Comparison of ENCODE assay signal across 8 cellular contexts in genomic region chr3:158791259-158791920, GRCh38. TPM values are rescaled to one million over a fixed set of nuclear protein-coding genes. Genes with fewer than 3 reads are reported as not detected.
DNase-seq lines count a peak whose midpoint lies in the region; ATAC-seq, FAIRE-seq and TF ChIP-seq lines count a peak whose summit lies in the region.

No MANE protein-coding gene starts in this region.

- H3K9me1 ChIP-seq in K562 (ENCODE audit: control insufficient read depth, insufficient read depth, low read length): no peaks in the 10 kb centered on the region

- intact Hi-C loops in HCT116 (cut with micrococcal nuclease) (loop anchor here (1.0 kb wide), 1 partner anchor 252 kb away; no protein-coding TSS in a partner anchor), K562 (cut with micrococcal nuclease) (loop anchor here (1.0 to 10.0 kb wide), 7 partner anchors 114 to 1257 kb away; partner anchors contain the start of gene MLF1)

- no TSS peak for BruUV-seq in HCT116 (replicated peaks; lab: Mats Ljungman, UMichigan)
- BruUV-seq in K562 (replicated peaks; lab: Mats Ljungman, UMichigan): no TSS peak

- peak overlapping the region; percentile 54 for H2AFZ ChIP-seq in HCT116 (ENCODE audit: low read depth, low read length, poor library complexity, severe bottlenecking)
- H2AFZ ChIP-seq in MM.1S (ENCODE audit: low read length): peak overlapping the region; percentile 71
- H2AFZ ChIP-seq in K562 (ENCODE audit: low read depth, low read length): peak overlapping the region; percentile 86

- H3K4me2 ChIP-seq in HCT116 (ENCODE audit: low read length) (peak overlapping the region; percentile 45), MM.1S (ENCODE audit: low read depth, low read length) (peak overlapping the region; percentile 73), K562 (ENCODE audit: insufficient read depth, low read length) (no peak overlapping the region)

- no peaks in the 10 kb centered on the region for H4K20me1 ChIP-seq in HCT116 (ENCODE audit: insufficient read depth)
- H4K20me1 ChIP-seq in MM.1S (ENCODE audit: insufficient read depth, low read length): no peaks in the 10 kb centered on the region
- no peaks in the 10 kb centered on the region for H4K20me1 ChIP-seq in K562 (replicated peaks; ENCODE audit: control insufficient read depth, insufficient read depth, low read length)

- TF ChIP-seq POLR2A in HCT116 (IDR thresholded peaks at IDR 0.05; ENCODE audit: borderline replicate concordance, extremely low read depth, insufficient read depth, insufficient read length) (no peak), K562 (conservative IDR thresholded peaks at IDR 0.05) (no peak)

- TF ChIP-seq CTCF in HCT116 (IDR thresholded peaks at IDR 0.05 in 2 of 3, conservative IDR thresholded peaks at IDR 0.05 in 1 of 3; ENCODE audit: borderline replicate concordance in 1 of 3, insufficient read depth in 1 of 3, low read depth in 2 of 3, low read length in 2 of 3) (peak; percentile 79 to 81 (median 80)), MM.1S (IDR thresholded peaks at IDR 0.05; ENCODE audit: low read length) (peak; percentile 95), K562 (IDR thresholded peaks at IDR 0.05 in 2 of 3, conservative IDR thresholded peaks at IDR 0.05 in 1 of 3; ENCODE audit: insufficient read depth in 2 of 3, low read depth in 1 of 3, low read length in 3 of 3) (peak; percentile 75 to 90 (median 77))

- H3K9ac ChIP-seq in HCT116 (ENCODE audit: low read length) (no peak overlapping the region), MM.1S (ENCODE audit: low read length) (peak overlapping the region; percentile 18; the same call in 1 of the 2 replicates), K562 (ENCODE audit: insufficient read depth in 1 of 2, low read depth in 2 of 2, low read length in 2 of 2) (peak overlapping the region in 1 of 2 experiments; percentile 35; a peak in 1 of 4 replicates)

- RAD21 ChIA-PET in HCT116 (lab: Charles Lee; ENCODE audit: low non-redundant PET in 1 of 2, low total read pairs in 2 of 2, uncharacterized antibody in 2 of 2, unreplicated experiment in 2 of 2): interaction anchor here in 1 of 2 experiments (0.7 to 1.1 kb wide), 2 partner anchors 104 to 132 kb away, joined by 3 to 6 read pairs; no protein-coding TSS in a partner anchor

- H3K9me3 ChIP-seq in HCT116 (ENCODE audit: control insufficient read depth in 1 of 2, insufficient read depth in 1 of 2, low read depth in 1 of 2, low read length in 2 of 2) (no peaks in the 10 kb centered on the region), MM.1S (replicated peaks; ENCODE audit: insufficient read depth, low read length) (no peaks in the 10 kb centered on the region), K562 (replicated peaks; ENCODE audit: control insufficient read depth, insufficient read depth, low read depth, low read length) (no peaks in the 10 kb centered on the region)

- in situ Hi-C loops in K562 (cut with MboI): loop anchor here (5.0 to 25.0 kb wide), 4 partner anchors 64 to 1179 kb away; no protein-coding TSS in a partner anchor

- H3K4me1 ChIP-seq in HCT116 (ENCODE audit: control insufficient read depth in 1 of 2, insufficient read depth in 2 of 2, low read length in 2 of 2) (peaks cover 2 to 4% of the 10 kb centered on the region in 2 experiments; a peak in 3 of 4 replicates), MM.1S (ENCODE audit: low read length) (peaks cover 6% of the 10 kb centered on the region), K562 (replicated peaks in 1 of 2; ENCODE audit: control insufficient read depth in 2 of 2, insufficient read depth in 2 of 2, low read length in 2 of 2) (peaks cover 0 to 7% of the 10 kb centered on the region in 2 experiments; a peak in 2 of 5 replicates)

- H3F3A ChIP-seq in MM.1S (ENCODE audit: insufficient read depth, low read length): no peaks in the 10 kb centered on the region

- FAIRE-seq in K562 (lab: Jason Lieb, UNC): peak; percentile 85

- H3K79me2 ChIP-seq in HCT116 (ENCODE audit: insufficient read depth, low read length) (no peaks in the 10 kb centered on the region), MM.1S (ENCODE audit: low read length) (no peaks in the 10 kb centered on the region), K562 (ENCODE audit: control insufficient read depth, insufficient read depth, low read length) (no peaks in the 10 kb centered on the region)

- H3K27me3 ChIP-seq in HCT116 (ENCODE audit: insufficient read depth, low read length): no peaks in the 10 kb centered on the region
- no peaks in the 10 kb centered on the region for H3K27me3 ChIP-seq in MM.1S (replicated peaks; ENCODE audit: insufficient read depth, low read length)
- H3K27me3 ChIP-seq in K562 (ENCODE audit: control insufficient read depth in 2 of 2, insufficient read depth in 2 of 2, low read length in 2 of 2): no peaks in the 10 kb centered on the region

- TF ChIP-seq EP300 in K562 (IDR thresholded peaks at IDR 0.05; ENCODE audit: low read length): peak; percentile 19; the same call in 1 of the 2 replicates

- ATAC-seq in HCT116 (peak; percentile 73), K562 (peak; percentile 69)
- peak; percentile 61 for ATAC-seq in stimulated activated naive CD8-positive, alpha-beta T cell treated with anti-CD3 and anti-CD28 coated beads, Interleukin-15, Interleukin-2, amounts not matched to agents 100 U/mL and 50 U/mL, for 24 hours

- H3K36me3 ChIP-seq in HCT116 (ENCODE audit: control insufficient read depth in 1 of 2, insufficient read depth in 2 of 2, low read length in 2 of 2) (no peaks in the 10 kb centered on the region), MM.1S (replicated peaks; ENCODE audit: insufficient read depth, low read length) (no peaks in the 10 kb centered on the region), K562 (ENCODE audit: control insufficient read depth, insufficient read depth, low read length) (no peaks in the 10 kb centered on the region)

- no peak overlapping the region for H3K27ac ChIP-seq in HCT116 (ENCODE audit: low read depth, low read length)
- H3K27ac ChIP-seq in MM.1S (ENCODE audit: low read length): no peak overlapping the region
- peak overlapping the region; percentile 55; the same call in 2 of the 3 replicates for H3K27ac ChIP-seq in K562 (ENCODE audit: extremely low read depth, low read depth, low read length)

- CTCF ChIA-PET in HCT116 (lab: Charles Lee): interaction anchor here (0.7 to 2.0 kb wide), 12 partner anchors 14 to 1260 kb away, joined by 3 to 32 read pairs (median 4); no protein-coding TSS in a partner anchor
- CTCF ChIA-PET in K562 (lab: Yijun Ruan, JAX; ENCODE audit: low intra/inter-chr PET ratio): interaction anchor here (0.5 to 4.6 kb wide), 8 partner anchors 13 to 1184 kb away, joined by 3 to 81 read pairs (median 4); partner anchors contain the start of gene GFM1

- H3K4me3 ChIP-seq in HCT116 (replicated peaks in 1 of 2; ENCODE audit: low read depth in 1 of 2, low read length in 2 of 2) (no peak overlapping the region), MM.1S (ENCODE audit: low read length) (peak overlapping the region; percentile 28), K562 (no peak overlapping the region)

- POLR2A ChIA-PET in HCT116 (lab: Charles Lee): interaction anchor here (0.9 kb wide), 1 partner anchor 11 kb away, joined by 3 read pairs; the partner anchor contains the start of gene MFSD1
- POLR2A ChIA-PET in K562 (lab: Yijun Ruan, JAX): interaction anchor here (1.0 to 1.2 kb wide), 4 partner anchors 23 to 132 kb away, joined by 3 to 4 read pairs (median 4); no protein-coding TSS in a partner anchor

- TF ChIP-seq RAD21 in HCT116 (IDR thresholded peaks at IDR 0.05; ENCODE audit: low read depth) (peak; percentile 81), K562 (CRISPR knock-in tag; conservative IDR thresholded peaks at IDR 0.05 in 1 of 2, IDR thresholded peaks at IDR 0.05 in 1 of 2) (peak; percentile 82 to 86)

- DNase-seq in stimulated activated CD8-positive, alpha-beta memory T cell treated with anti-CD3 and anti-CD28 coated beads, Interleukin-7, amount 100 ng/mL, for 24 hours (ENCODE audit: low read depth): peak; percentile 4
- no peak for DNase-seq in stimulated activated CD8-positive, alpha-beta memory T cell treated with anti-CD3 and anti-CD28 coated beads, Interleukin-4, amount 100 ng/mL, for 48 hours
- peak; percentile 48 for DNase-seq in HCT116 (ENCODE audit: low read depth, low spot score)
- DNase-seq in MM.1S: peak; percentile 89
- peak; percentile 75 for DNase-seq in RPMI7951 (ENCODE audit: low read depth)
- peak; percentile 45 to 78 (median 52) for DNase-seq in K562 (ENCODE audit: extremely low read depth in 1 of 4, low spot score in 3 of 4)
- DNase-seq in iPS-NIHi11 (ENCODE audit: low spot score): peak; percentile 53
- DNase-seq in stimulated activated naive CD8-positive, alpha-beta T cell treated with anti-CD3 and anti-CD28 coated beads, Interleukin-15, Interleukin-2, amounts not matched to agents 100 U/mL and 50 U/mL, for 24 hours: peak; percentile 12

- H3K9me2 ChIP-seq in HCT116 (ENCODE audit: insufficient read depth) (no peaks in the 10 kb centered on the region), MM.1S (replicated peaks; ENCODE audit: insufficient read depth, low read length) (no peaks in the 10 kb centered on the region)

- WGBS in K562 (ENCODE audit: insufficient coverage, low coverage, missing lambda C conversion rate): 2% methylated on average over 8 of the region's 8 CpGs

RNA-seq across cellular contexts. Expression of gene MFSD1, which starts 10.5 kb away (rescaled TPM):
- total RNA-seq in HCT116 (2021; ENCODE audit: unreplicated experiment) (12.8 TPM), K562 (2014; rRNA removed) (25.6 and 26.4 TPM in 2 replicates), K562 (2014; rRNA removed; fragmentation: Illumina TruSeq; extraction: Trizol) (40.3 and 47.2 TPM in 2 replicates), K562 (2015; rRNA removed; fragmentation: Illumina TruSeq; extraction: Trizol) (39.0 and 43.9 TPM in 2 replicates), K562 (2021) (28.6 and 31.2 TPM in 2 replicates)
- polyA plus RNA-seq in HCT116 (2012): 4.3 and 5.9 TPM in 2 replicates
- 105 and 119 TPM in 2 replicates for total RNA-seq in RPMI7951 (2014; rRNA removed; shearing (Covaris generic))
- 33.7 and 51.7 TPM in 2 replicates for total RNA-seq in K562 (2011; cell fraction: chromatin; rRNA removed; ENCODE audit: low replicate concordance)
- total RNA-seq in K562 (2011; cell fraction: nucleolus; rRNA removed): 32.1 and 34.5 TPM in 2 replicates
- total RNA-seq in K562 (2011; cell fraction: nucleoplasm; rRNA removed): 42.4 and 60.5 TPM in 2 replicates
- polyA plus RNA-seq in K562 (2011; rRNA removed) (35.5 and 49.5 TPM in 2 replicates), K562 (2014; fragmentation: Illumina TruSeq; extraction: Trizol) (27.5 and 28.4 TPM in 2 replicates), K562 (2014; fragmentation: Nextera tagmentation; extraction: Ambion mirVana) (10 to 100 TPM in 1 of 2 experiments, 1 to 10 TPM in 1; 8.7 to 11.4 TPM), K562 (2014; rRNA removed) (31.3 and 33.4 TPM in 2 replicates)
- polyA plus RNA-seq in K562 (2011; cell fraction: cytosol; rRNA removed): 26.6 and 51.5 TPM in 2 replicates
- 22.9 and 31.5 TPM in 2 replicates for polyA plus RNA-seq in K562 (2011; cell fraction: nucleus; rRNA removed)
- 21.6 and 28.0 TPM in 2 replicates for polyA plus RNA-seq in K562 (2012)
- 52.2 and 58.3 TPM in 2 replicates for polyA minus RNA-seq in K562 (2011; rRNA and poly(A)+ RNA removed)
- 19.7 and 24.4 TPM in 2 replicates for polyA minus RNA-seq in K562 (2011; cell fraction: cytosol; rRNA and poly(A)+ RNA removed)
- 21.7 and 30.3 TPM in 2 replicates for polyA minus RNA-seq in K562 (2011; cell fraction: nucleus; rRNA and poly(A)+ RNA removed)

RNA-seq across cellular contexts. Expression of gene RARRES1, which starts 59.1 kb away (rescaled TPM):
- total RNA-seq in HCT116 (2021; ENCODE audit: unreplicated experiment): 0.20 TPM
- not detected in 2 replicates for polyA plus RNA-seq in HCT116 (2012)
- 3.7 and 4.0 TPM in 2 replicates for total RNA-seq in RPMI7951 (2014; rRNA removed; shearing (Covaris generic))
- total RNA-seq in K562 (2011; cell fraction: chromatin; rRNA removed; ENCODE audit: low replicate concordance): not detected in 2 replicates
- total RNA-seq in K562 (2011; cell fraction: nucleolus; rRNA removed): not detected in 2 replicates
- total RNA-seq in K562 (2011; cell fraction: nucleoplasm; rRNA removed): not detected in 2 replicates
- not detected in 2 replicates for total RNA-seq in K562 (2014; rRNA removed)
- not detected in 2 replicates for total RNA-seq in K562 (2014; rRNA removed; fragmentation: Illumina TruSeq; extraction: Trizol)
- total RNA-seq in K562 (2015; rRNA removed; fragmentation: Illumina TruSeq; extraction: Trizol): not detected in 2 replicates
- total RNA-seq in K562 (2021): not detected in 2 replicates
- polyA plus RNA-seq in K562 (2011; rRNA removed): not detected in 2 replicates
- not detected in 2 replicates for polyA plus RNA-seq in K562 (2011; cell fraction: cytosol; rRNA removed)
- polyA plus RNA-seq in K562 (2011; cell fraction: nucleus; rRNA removed): not detected in 2 replicates
- polyA plus RNA-seq in K562 (2012): not detected in 2 replicates
- polyA plus RNA-seq in K562 (2014; fragmentation: Illumina TruSeq; extraction: Trizol): not detected in 2 replicates
- polyA plus RNA-seq in K562 (2014; fragmentation: Nextera tagmentation; extraction: Ambion mirVana): not detected
- not detected in 2 replicates for polyA plus RNA-seq in K562 (2014; rRNA removed)
- polyA minus RNA-seq in K562 (2011; rRNA and poly(A)+ RNA removed): not detected in 2 replicates
- polyA minus RNA-seq in K562 (2011; cell fraction: cytosol; rRNA and poly(A)+ RNA removed): not detected in 2 replicates
- not detected in 2 replicates for polyA minus RNA-seq in K562 (2011; cell fraction: nucleus; rRNA and poly(A)+ RNA removed)
